ENCODE assay signal across 8 cellular contexts in the genomic region with DNA sequence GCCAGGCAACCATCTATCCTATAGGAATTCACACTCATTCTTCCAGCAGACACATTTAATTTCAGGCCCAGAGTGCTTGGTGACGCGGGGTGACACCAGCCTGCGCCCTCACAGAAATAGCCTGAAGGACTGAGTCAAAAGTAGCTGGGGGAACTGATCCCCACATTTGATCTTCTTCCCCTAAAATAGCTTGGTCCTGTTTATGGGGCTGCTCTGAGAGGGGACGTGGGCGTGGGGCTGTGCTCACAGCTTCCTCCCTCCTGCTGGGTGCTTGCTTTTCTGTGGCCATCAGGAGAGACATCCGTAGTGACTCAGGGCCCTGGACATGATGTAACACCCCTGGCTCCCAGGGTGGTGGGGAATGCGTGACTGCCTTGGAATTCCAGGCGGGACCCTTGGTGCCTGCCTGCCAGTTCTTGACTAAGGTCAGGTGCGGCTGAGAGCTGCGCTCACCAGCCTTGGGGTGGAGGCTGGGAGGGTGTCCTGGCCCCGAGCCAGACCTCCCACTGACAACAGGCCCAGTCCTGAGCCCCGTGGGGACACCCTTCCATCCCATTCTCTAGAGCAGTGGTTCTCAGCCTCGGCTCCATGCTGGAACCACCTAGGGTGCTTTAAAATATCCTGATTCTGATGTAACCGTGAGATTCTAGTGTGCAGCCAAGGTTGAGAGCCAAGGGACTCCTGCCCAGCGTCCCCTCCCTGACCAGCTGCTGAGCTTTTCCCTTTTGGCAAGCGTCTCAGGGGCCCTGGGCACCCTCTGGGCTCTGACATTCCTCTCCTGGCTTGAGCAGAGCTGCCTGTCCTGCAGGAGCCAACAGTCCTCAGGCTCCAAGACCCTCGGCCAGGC.
DNase-seq lines count a peak whose midpoint lies in the region; ATAC-seq lines count a peak whose summit lies in the region.

No MANE protein-coding gene starts in this region.

- CTCF ChIA-PET in activated naive CD4-positive, alpha-beta T cell treated with anti-CD3 and anti-CD28 coated beads, Interleukin-2, amount 10 ng/mL, durations not matched to agents 7 days and 5 days (lab: Charles Lee), result interaction anchor here (1.1 to 1.2 kb wide), 2 partner anchors 222 to 321 kb away, joined by 3 read pairs; no protein-coding TSS in a partner anchor

- peak overlapping the region; percentile 46 for H3K27ac Mint-ChIP-seq in activated naive CD4-positive, alpha-beta T cell treated with anti-CD3 and anti-CD28 coated beads, Interleukin-2, amount 50 U/mL, for 24 hours
- no peak overlapping the region for H3K27ac Mint-ChIP-seq in activated naive CD4-positive, alpha-beta T cell treated with anti-CD3 and anti-CD28 coated beads, Interleukin-2, amount 10 ng/mL, durations not matched to agents 7 days and 5 days

- H3K4me1 Mint-ChIP-seq in activated naive CD4-positive, alpha-beta T cell treated with anti-CD3 and anti-CD28 coated beads, Interleukin-2, amount 50 U/mL, for 24 hours, result peaks cover 15% of the 10 kb centered on the region
- peaks cover 15% of the 10 kb centered on the region for H3K4me1 Mint-ChIP-seq in activated naive CD4-positive, alpha-beta T cell treated with anti-CD3 and anti-CD28 coated beads, Interleukin-2, amount 10 ng/mL, durations not matched to agents 7 days and 5 days

- ATAC-seq in GM19023 (IDR thresholded peaks at IDR 0.05; ENCODE audit: unreplicated experiment) (no peak), HG02840 (IDR thresholded peaks at IDR 0.05; ENCODE audit: low FRiP score, unreplicated experiment) (no peak)

- H3K9ac ChIP-seq in adipocyte (ENCODE audit: low read length) (peak overlapping the region; percentile 56), stomach smooth muscle (ENCODE audit: low read length in 2 of 2) (no peak overlapping the region)

- no peak for DNase-seq in activated naive CD4-positive, alpha-beta T cell treated with anti-CD3 and anti-CD28 coated beads, Interleukin-2, amount 10 ng/mL, durations not matched to agents 7 days and 5 days
- DNase-seq in adipocyte (ENCODE audit: low read depth) (peak; percentile 93), iPS DF 19.7 (ENCODE audit: low read depth, low spot score) (peak; percentile 48), NCI-H774 (lab: John Stamatoyannopoulos, UW) (no peak)

- H3K36me3 ChIP-seq in adipocyte (ENCODE audit: control insufficient read depth, insufficient read depth, low read length, severe bottlenecking), result no peaks in the 10 kb centered on the region
- no peaks in the 10 kb centered on the region for H3K36me3 ChIP-seq in stomach smooth muscle (ENCODE audit: control insufficient read depth in 2 of 2, insufficient read depth in 2 of 2, low read length in 2 of 2)

- H3K27me3 ChIP-seq in adipocyte (replicated peaks; ENCODE audit: control insufficient read depth, insufficient read depth, low read length) (no peaks in the 10 kb centered on the region), stomach smooth muscle (ENCODE audit: control insufficient read depth in 1 of 2, insufficient read depth in 2 of 2, low read length in 2 of 2) (no peaks in the 10 kb centered on the region)

- peak overlapping the region; percentile 9 for H3K4me3 ChIP-seq in adipocyte (ENCODE audit: low read length)
- H3K4me3 ChIP-seq in stomach smooth muscle (ENCODE audit: low read length in 2 of 2), result peak overlapping the region in 1 of 2 donors; percentile 22

- no peaks in the 10 kb centered on the region for H3K9me3 Mint-ChIP-seq in activated naive CD4-positive, alpha-beta T cell treated with anti-CD3 and anti-CD28 coated beads, Interleukin-2, amount 50 U/mL, for 24 hours
- H3K9me3 Mint-ChIP-seq in activated naive CD4-positive, alpha-beta T cell treated with anti-CD3 and anti-CD28 coated beads, Interleukin-2, amount 10 ng/mL, durations not matched to agents 7 days and 5 days, result no peaks in the 10 kb centered on the region

- no peak overlapping the region for H3K4me3 Mint-ChIP-seq in activated naive CD4-positive, alpha-beta T cell treated with anti-CD3 and anti-CD28 coated beads, Interleukin-2, amount 50 U/mL, for 24 hours
- no peak overlapping the region for H3K4me3 Mint-ChIP-seq in activated naive CD4-positive, alpha-beta T cell treated with anti-CD3 and anti-CD28 coated beads, Interleukin-2, amount 10 ng/mL, durations not matched to agents 7 days and 5 days

- no peaks in the 10 kb centered on the region for H3K9me3 ChIP-seq in adipocyte (ENCODE audit: control insufficient read depth, low read length)
- H3K9me3 ChIP-seq in stomach smooth muscle (ENCODE audit: control insufficient read depth in 2 of 2, low read length in 2 of 2), result no peaks in the 10 kb centered on the region

- H3K27ac ChIP-seq in stomach smooth muscle (ENCODE audit: low read length), result peak overlapping the region; percentile 69

- H3K4me1 ChIP-seq in adipocyte (ENCODE audit: control insufficient read depth, insufficient read depth, low read length) (peaks cover 36% of the 10 kb centered on the region), stomach smooth muscle (ENCODE audit: control insufficient read depth, insufficient read depth, low read length) (peaks cover 45% of the 10 kb centered on the region)

- no peaks in the 10 kb centered on the region for H3K27me3 Mint-ChIP-seq in activated naive CD4-positive, alpha-beta T cell treated with anti-CD3 and anti-CD28 coated beads, Interleukin-2, amount 50 U/mL, for 24 hours
- H3K27me3 Mint-ChIP-seq in activated naive CD4-positive, alpha-beta T cell treated with anti-CD3 and anti-CD28 coated beads, Interleukin-2, amount 10 ng/mL, durations not matched to agents 7 days and 5 days, result peaks cover 71% of the 10 kb centered on the region

- no peaks in the 10 kb centered on the region for H3K36me3 Mint-ChIP-seq in activated naive CD4-positive, alpha-beta T cell treated with anti-CD3 and anti-CD28 coated beads, Interleukin-2, amount 50 U/mL, for 24 hours
- H3K36me3 Mint-ChIP-seq in activated naive CD4-positive, alpha-beta T cell treated with anti-CD3 and anti-CD28 coated beads, Interleukin-2, amount 10 ng/mL, durations not matched to agents 7 days and 5 days, result no peaks in the 10 kb centered on the region

Comparison
In these comparisons a context has a peak if more than half of its experiments do, and no peak if none do; other contexts are left out.
1. DNase-seq: peak in adipocyte (single experiment) and iPS DF 19.7 (single experiment); none in activated naive CD4-positive, alpha-beta T cell treated with anti-CD3 and anti-CD28 coated beads, Interleukin-2, amount 10 ng/mL, durations not matched to agents 7 days and 5 days (single experiment) and NCI-H774 (single experiment).